14 cellular contexts compared by ENCODE assay signal in the genomic region with DNA sequence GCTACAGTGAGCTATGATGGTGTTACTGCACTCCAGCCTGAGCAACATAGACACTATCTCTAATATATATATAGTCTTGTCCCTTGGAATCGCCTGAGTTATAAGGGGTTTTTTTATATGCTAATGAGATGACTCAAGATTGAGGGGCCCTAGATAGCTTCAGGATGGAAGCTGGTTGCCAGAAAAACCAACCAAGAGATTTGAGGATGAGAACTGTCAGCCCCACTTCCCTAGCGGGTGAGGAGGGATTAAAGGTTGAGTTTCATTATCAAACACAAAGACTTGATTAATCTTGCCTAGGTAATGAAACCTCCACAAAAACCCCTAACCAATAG. TPM values are rescaled to one million over a fixed set of nuclear protein-coding genes. Genes with fewer than 3 reads are reported as not detected.
DNase-seq lines count a peak whose midpoint lies in the region; ATAC-seq and TF ChIP-seq lines count a peak whose summit lies in the region.
"Had no signal": no experiment of that assay in that cellular context is flagged by ENCODE, and none has a peak within 500 bp of the region (broad histone marks: within the 10 kb centered on the region; RNA-seq: fewer than 3 reads in every experiment).

No MANE protein-coding gene starts in this region.

- H3K27ac Mint-ChIP-seq in activated naive CD4-positive, alpha-beta T cell treated with anti-CD3 and anti-CD28 coated beads for 36 hours: peak overlapping the region; percentile 90
- H3K27ac Mint-ChIP-seq in activated T-helper 1 cell treated with anti-CD3 and anti-CD28 coated beads, Interleukin-12 subunit alpha, Interleukin-12 subunit beta, Interleukin-2, Interleukin-4 antibody, amounts not matched to agents 30 ng/mL and 10 ng/mL and 1 ng/mL, durations not matched to agents 14 hours and 24 hours and 36 hours: peak overlapping the region; percentile 90
- peak overlapping the region; percentile 86 for H3K27ac Mint-ChIP-seq in stimulated activated naive B cell treated with anti-CD40 and anti-IgM and Interleukin-4, amounts not matched to agents 10 μg/mL and 1 μg/mL and 100 μg/mL, for 72 hours
- H3K27ac Mint-ChIP-seq: activated B cell treated with CpG ODN at 0.5 μM for 24 hours, HFFc6 had no signal

- H3K36me3 Mint-ChIP-seq in activated naive CD4-positive, alpha-beta T cell treated with anti-CD3 and anti-CD28 coated beads for 36 hours (ENCODE audit: low read depth): no peaks in the 10 kb centered on the region
- peaks cover 4% of the 10 kb centered on the region for H3K36me3 Mint-ChIP-seq in activated T-helper 1 cell treated with anti-CD3 and anti-CD28 coated beads, Interleukin-12 subunit alpha, Interleukin-12 subunit beta, Interleukin-2, Interleukin-4 antibody, amounts not matched to agents 30 ng/mL and 10 ng/mL and 1 ng/mL, durations not matched to agents 14 hours and 24 hours and 36 hours (ENCODE audit: low read depth)
- H3K36me3 Mint-ChIP-seq in stimulated activated naive B cell treated with anti-CD40 and anti-IgM and Interleukin-4, amounts not matched to agents 10 μg/mL and 1 μg/mL and 100 μg/mL, for 72 hours: no peaks in the 10 kb centered on the region

- TF ChIP-seq EP300 in stomach (IDR thresholded peaks at IDR 0.05): no peak

- H3K9me3 Mint-ChIP-seq in activated naive CD4-positive, alpha-beta T cell treated with anti-CD3 and anti-CD28 coated beads for 36 hours: no peaks in the 10 kb centered on the region
- peaks cover 11% of the 10 kb centered on the region for H3K9me3 Mint-ChIP-seq in activated T-helper 1 cell treated with anti-CD3 and anti-CD28 coated beads, Interleukin-12 subunit alpha, Interleukin-12 subunit beta, Interleukin-2, Interleukin-4 antibody, amounts not matched to agents 30 ng/mL and 10 ng/mL and 1 ng/mL, durations not matched to agents 14 hours and 24 hours and 36 hours
- H3K9me3 Mint-ChIP-seq in stimulated activated naive B cell treated with anti-CD40 and anti-IgM and Interleukin-4, amounts not matched to agents 10 μg/mL and 1 μg/mL and 100 μg/mL, for 72 hours: no peaks in the 10 kb centered on the region
- H3K9me3 Mint-ChIP-seq: activated B cell treated with CpG ODN at 0.5 μM for 24 hours, HFFc6 had no signal

- H3K4me3 Mint-ChIP-seq in activated naive CD4-positive, alpha-beta T cell treated with anti-CD3 and anti-CD28 coated beads for 36 hours: peak overlapping the region; percentile 43
- peak overlapping the region; percentile 68 for H3K4me3 Mint-ChIP-seq in activated T-helper 1 cell treated with anti-CD3 and anti-CD28 coated beads, Interleukin-12 subunit alpha, Interleukin-12 subunit beta, Interleukin-2, Interleukin-4 antibody, amounts not matched to agents 30 ng/mL and 10 ng/mL and 1 ng/mL, durations not matched to agents 14 hours and 24 hours and 36 hours
- H3K4me3 Mint-ChIP-seq in stimulated activated naive B cell treated with anti-CD40 and anti-IgM and Interleukin-4, amounts not matched to agents 10 μg/mL and 1 μg/mL and 100 μg/mL, for 72 hours: peak overlapping the region; percentile 36 to 58
- H3K4me3 Mint-ChIP-seq: activated B cell treated with CpG ODN at 0.5 μM for 24 hours, HFFc6 had no signal

- H3K9me3 ChIP-seq in stomach: no peaks in the 10 kb centered on the region
- H3K9me3 ChIP-seq: testis had no signal

- no peak overlapping the region for H3K4me3 ChIP-seq in stomach
- H3K4me3 ChIP-seq: testis had no signal

- no peak for DNase-seq in activated naive CD4-positive, alpha-beta T cell treated with anti-CD3 and anti-CD28 coated beads for 36 hours
- DNase-seq in activated naive CD4-positive, alpha-beta T cell treated with Interleukin-2 at 50 U/mL for 16 hours: no peak
- no peak for DNase-seq in activated T-helper 1 cell treated with anti-CD3 and anti-CD28 coated beads, Interleukin-12 subunit alpha, Interleukin-12 subunit beta, Interleukin-2, Interleukin-4 antibody, amounts not matched to agents 30 ng/mL and 10 ng/mL and 1 ng/mL, durations not matched to agents 14 hours and 24 hours and 36 hours (ENCODE audit: low spot score)
- no peak for DNase-seq in stimulated activated naive B cell treated with anti-CD40 and anti-IgM and Interleukin-4, amounts not matched to agents 10 μg/mL and 1 μg/mL and 100 μg/mL, for 72 hours
- DNase-seq in globus pallidus (ENCODE audit: low spot score) (no peak), stomach (no peak)
- DNase-seq: activated B cell treated with CpG ODN at 0.5 μM for 24 hours, HFFc6, midbrain, NCI-H1092, testis had no signal

- peak; percentile 22 for ATAC-seq in HG03108 (IDR thresholded peaks at IDR 0.05; ENCODE audit: unreplicated experiment)
- no peak for ATAC-seq in stimulated activated naive B cell treated with anti-CD40 and anti-IgM and Interleukin-4, amounts not matched to agents 10 μg/mL and 1 μg/mL and 100 μg/mL, for 72 hours (replicated peaks)
- no peak for ATAC-seq in GM19035 (IDR thresholded peaks at IDR 0.05; ENCODE audit: unreplicated experiment)
- ATAC-seq: SK-N-SH treated with all-trans-retinoic acid at 6 μM for 48 hours had no signal

- no peaks in the 10 kb centered on the region for H3K27me3 ChIP-seq in stomach
- H3K27me3 ChIP-seq: testis had no signal

- H3K4me1 Mint-ChIP-seq in activated naive CD4-positive, alpha-beta T cell treated with anti-CD3 and anti-CD28 coated beads for 36 hours (ENCODE audit: low read depth): peaks cover 35% of the 10 kb centered on the region
- peaks cover 80% of the 10 kb centered on the region for H3K4me1 Mint-ChIP-seq in activated T-helper 1 cell treated with anti-CD3 and anti-CD28 coated beads, Interleukin-12 subunit alpha, Interleukin-12 subunit beta, Interleukin-2, Interleukin-4 antibody, amounts not matched to agents 30 ng/mL and 10 ng/mL and 1 ng/mL, durations not matched to agents 14 hours and 24 hours and 36 hours (ENCODE audit: low read depth)
- H3K4me1 Mint-ChIP-seq in stimulated activated naive B cell treated with anti-CD40 and anti-IgM and Interleukin-4, amounts not matched to agents 10 μg/mL and 1 μg/mL and 100 μg/mL, for 72 hours: peaks cover 30 to 54% of the 10 kb centered on the region in 2 donors

- peaks cover 0 to 26% (median 9%) of the 10 kb centered on the region in 4 donors for H3K4me1 ChIP-seq in stomach
- H3K4me1 ChIP-seq: testis had no signal

- intact Hi-C loops in activated naive CD4-positive, alpha-beta T cell treated with anti-CD3 and anti-CD28 coated beads for 36 hours (cut with micrococcal nuclease): loop anchor here (1.0 to 5.0 kb wide), 14 partner anchors 10 to 1276 kb away; partner anchors contain the start of gene SRSF7
- intact Hi-C loops in activated T-helper 1 cell treated with anti-CD3 and anti-CD28 coated beads, Interleukin-12 subunit alpha, Interleukin-12 subunit beta, Interleukin-2, Interleukin-4 antibody, amounts not matched to agents 30 ng/mL and 10 ng/mL and 1 ng/mL, durations not matched to agents 14 hours and 24 hours and 36 hours (cut with micrococcal nuclease): loop anchor here (1.0 to 5.0 kb wide), 11 partner anchors 14 to 1016 kb away; partner anchors contain the start of gene SRSF7
- intact Hi-C loops in stomach (cut with DNase I; ENCODE audit: low total_unique reads): no loop called here

- 82 to 94% (median 86%) methylated on average over 2 of the region's 2 CpGs for WGBS in stomach, 5 donors

- TF ChIP-seq POLR2A in stomach (IDR thresholded peaks at IDR 0.05): no peak

- H3K27me3 Mint-ChIP-seq in activated naive CD4-positive, alpha-beta T cell treated with anti-CD3 and anti-CD28 coated beads for 36 hours (ENCODE audit: low read depth): no peaks in the 10 kb centered on the region
- H3K27me3 Mint-ChIP-seq in activated T-helper 1 cell treated with anti-CD3 and anti-CD28 coated beads, Interleukin-12 subunit alpha, Interleukin-12 subunit beta, Interleukin-2, Interleukin-4 antibody, amounts not matched to agents 30 ng/mL and 10 ng/mL and 1 ng/mL, durations not matched to agents 14 hours and 24 hours and 36 hours (ENCODE audit: insufficient read depth): no peaks in the 10 kb centered on the region
- H3K27me3 Mint-ChIP-seq in stimulated activated naive B cell treated with anti-CD40 and anti-IgM and Interleukin-4, amounts not matched to agents 10 μg/mL and 1 μg/mL and 100 μg/mL, for 72 hours: peaks cover 13 to 33% of the 10 kb centered on the region in 2 donors

- CTCF ChIA-PET in activated naive CD4-positive, alpha-beta T cell treated with anti-CD3 and anti-CD28 coated beads for 36 hours (lab: Charles Lee): interaction anchor here (1.0 to 4.2 kb wide), 12 partner anchors 12 to 88 kb away, joined by 3 to 67 read pairs (median 6); partner anchors contain the start of gene GALM

- H3K36me3 ChIP-seq in stomach: no peaks in the 10 kb centered on the region

- H3K27ac ChIP-seq in stomach: peak overlapping the region in 1 of 5 donors; percentile 54
- H3K27ac ChIP-seq: testis had no signal

- TF ChIP-seq CTCF in stomach (IDR thresholded peaks at IDR 0.05): no peak

RNA-seq across cellular contexts. Expression of gene GALM, which starts 12.6 kb away (rescaled TPM):
- 10 to 100 TPM; 31.3 to 31.9 TPM for total RNA-seq in activated naive CD4-positive, alpha-beta T cell treated with anti-CD3 and anti-CD28 coated beads for 36 hours
- total RNA-seq in activated T-helper 1 cell treated with anti-CD3 and anti-CD28 coated beads, Interleukin-12 subunit alpha, Interleukin-12 subunit beta, Interleukin-2, Interleukin-4 antibody, amounts not matched to agents 30 ng/mL and 10 ng/mL and 1 ng/mL, durations not matched to agents 14 hours and 24 hours and 36 hours: 77.0 and 78.4 TPM in 2 replicates
- 10 to 100 TPM in 1 of 5 donors, 1 to 10 TPM in 3, not detected in 1; 2.2 to 17.8 (median 6.7) TPM for total RNA-seq in stomach
- 10 to 100 TPM in 2 of 3 donors, 1 to 10 TPM in 1; 7.6 to 15.3 (median 12.3) TPM for polyA plus RNA-seq in stomach

RNA-seq across cellular contexts. Expression of gene HNRNPLL, which starts 50.6 kb away (rescaled TPM):
- 10 to 100 TPM; 54.4 to 57.3 TPM for total RNA-seq in activated naive CD4-positive, alpha-beta T cell treated with anti-CD3 and anti-CD28 coated beads for 36 hours
- 85.8 and 91.5 TPM in 2 replicates for total RNA-seq in activated T-helper 1 cell treated with anti-CD3 and anti-CD28 coated beads, Interleukin-12 subunit alpha, Interleukin-12 subunit beta, Interleukin-2, Interleukin-4 antibody, amounts not matched to agents 30 ng/mL and 10 ng/mL and 1 ng/mL, durations not matched to agents 14 hours and 24 hours and 36 hours
- total RNA-seq in stomach: 10 to 100 TPM; 22.9 to 97.9 (median 39.1) TPM
- 10 to 100 TPM; 12.2 to 13.6 (median 13.0) TPM for polyA plus RNA-seq in stomach
